Comparison of ENCODE assay signal across 8 cellular contexts in genomic region chr2:227471924-227472264, GRCh38. TPM values are rescaled to one million over a fixed set of nuclear protein-coding genes. Genes with fewer than 3 reads are reported as not detected.
DNase-seq lines count a peak whose midpoint lies in the region; ATAC-seq and TF ChIP-seq lines count a peak whose summit lies in the region.

AGFG1 (plus strand) TSS chr2:227472156; CDS start chr2:227472422, 266 bp downstream.

- H3K9ac ChIP-seq in NT2/D1 (ENCODE audit: insufficient read length, low read depth) = peak within 1 kb of the TSS; percentile 98

- TF ChIP-seq CTCF in mesothelial cell of epicardium (IDR thresholded peaks at IDR 0.05; ENCODE audit: unreplicated experiment) = peak; percentile 90

- H3K4me3 ChIP-seq in NT2/D1 (ENCODE audit: insufficient read length, low read depth) = peak within 1 kb of the TSS; percentile 93

- H3K27ac Mint-ChIP-seq in mesothelial cell of epicardium = peak within 1 kb of the TSS; percentile 86

- H3K36me3 Mint-ChIP-seq in mesothelial cell of epicardium = no peaks in the 10 kb centered on the region

- no peaks in the 10 kb centered on the region for H3K27me3 ChIP-seq in NT2/D1 (ENCODE audit: insufficient read depth, insufficient read length)

- peak; percentile 78 for DNase-seq in COLO829 (ENCODE audit: low spot score)
- peak; percentile 68 for DNase-seq in NT2/D1 (ENCODE audit: low read depth, low spot score)
- DNase-seq in activated CD8-positive, alpha-beta memory T cell treated with anti-CD3 and anti-CD28 coated beads, Interleukin-2, amount 50 U/mL, for 1 hour (ENCODE audit: extremely low read depth) = peak; percentile 34
- peak; percentile 69 to 95 for DNase-seq in mesothelial cell of epicardium (ENCODE audit: low spot score in 2 of 2, unreplicated experiment in 2 of 2)
- peak; percentile 71 to 75 for DNase-seq in stimulated activated CD8-positive, alpha-beta memory T cell treated with anti-CD3 and anti-CD28 coated beads, Interleukin-15, amount 100 ng/mL, for 48 hours (ENCODE audit: low read depth in 2 of 2)

- in situ Hi-C loops in endometrial microvascular endothelial cells (cut with HindIII; ENCODE audit: inconsistent ontology term, low pct_unique_long_range_greater_than_20kb, low sequenced_read_pairs) = no loop called here

- peaks cover 6% of the 10 kb centered on the region for H3K36me3 ChIP-seq in NT2/D1 (ENCODE audit: insufficient read depth, insufficient read length, low read length)

- peak within 1 kb of the TSS; percentile 76 for H3K4me3 Mint-ChIP-seq in mesothelial cell of epicardium

- ATAC-seq in GM19452 (IDR thresholded peaks at IDR 0.05; ENCODE audit: unreplicated experiment) = peak; percentile 90
- ATAC-seq in HG03575 (IDR thresholded peaks at IDR 0.05; ENCODE audit: extremely low read depth, insufficient number of reproducible peaks, low FRiP score, unreplicated experiment) = peak; percentile 77

- H3K9me3 Mint-ChIP-seq in mesothelial cell of epicardium = no peaks in the 10 kb centered on the region

- no peaks in the 10 kb centered on the region for H3K27me3 Mint-ChIP-seq in mesothelial cell of epicardium (ENCODE audit: low read depth)

- peaks cover 4% of the 10 kb centered on the region for H3K4me1 ChIP-seq in NT2/D1 (ENCODE audit: insufficient read depth, insufficient read length)

- no peaks in the 10 kb centered on the region for H3K9me3 ChIP-seq in NT2/D1 (ENCODE audit: insufficient read depth, low read length)

- peaks cover 19% of the 10 kb centered on the region for H3K4me1 Mint-ChIP-seq in mesothelial cell of epicardium

RNA-seq across cellular contexts. Expression of gene AGFG1, which starts in this region (rescaled TPM):
- total RNA-seq in endometrial microvascular endothelial cells (ENCODE audit: inconsistent ontology term) (104 TPM), mesothelial cell of epicardium (59.3 to 62.5 TPM (median 60.9 TPM) in 3 replicates)

Comparison
In these comparisons a context has a peak if more than half of its experiments do, and no peak if none do; other contexts are left out.
1. Peak in every context shown above with its lines: DNase-seq, ATAC-seq and H3K4me3 ChIP-seq.